ENCODE assay signal across 26 cellular contexts in genomic region chr6:26387565-26387964, GRCh38.
"Had no signal": no experiment of that assay in that cellular context is flagged by ENCODE, and none has a peak within 500 bp of the region (broad histone marks: within the 10 kb centered on the region; RNA-seq: fewer than 3 reads in every experiment).

No MANE protein-coding gene starts in this region.

- DNase-seq: activated CD4-positive, alpha-beta memory T cell treated with anti-CD3 and anti-CD28 coated beads, Interleukin-2, amount 10 ng/mL, durations not matched to agents 7 days and 5 days; activated CD4-positive, alpha-beta T cell treated with anti-CD3 and anti-CD28 coated beads, Interleukin-2, amount 10 ng/mL, durations not matched to agents 7 days and 5 days; activated CD4-positive, CD25-positive, alpha-beta regulatory T cell treated with anti-CD3 and anti-CD28 coated beads, Interleukin-2, amount 50 U/mL, for 72 hours; activated CD8-positive, alpha-beta memory T cell treated with anti-CD3 and anti-CD28 coated beads, Interleukin-2, amount 50 U/mL, for 48 hours; activated gamma-delta T cell treated with Interleukin-2 at 50 U/mL for 16 hours; activated naive CD4-positive, alpha-beta T cell treated with anti-CD3 and anti-CD28 coated beads, Interleukin-2, amount 50 U/mL, for 16 hours; activated naive CD8-positive, alpha-beta T cell treated with anti-CD3 and anti-CD28 coated beads, Interleukin-2, amount 50 U/mL, for 24 hours; activated T-cell treated with anti-CD3 and anti-CD28 coated beads, Interleukin-2, amount 50 U/mL, for 24 hours; amygdala; effector CD8-positive, alpha-beta T cell; left ventricle myocardium inferior; mucosa of descending colon; nephron progenitor cell; sigmoid colon; stimulated activated CD4-positive, alpha-beta T cell treated with anti-CD3 and anti-CD28 coated beads, Interleukin-15, amount 100 ng/mL, for 24 hours; stimulated activated CD4-positive, alpha-beta T cell treated with anti-CD3 and anti-CD28 coated beads, Interleukin-2, amount 100 ng/mL, for 24 hours; stimulated activated naive CD4-positive, alpha-beta T cell treated with Interleukin-2 at 50 U/mL for 16 hours; T-helper 9 cell had no signal

- ATAC-seq: activated naive CD8-positive, alpha-beta T cell treated with anti-CD3 and anti-CD28 coated beads, Interleukin-2, amount 50 U/mL, for 24 hours; mucosa of descending colon had no signal

- H3K27me3 Mint-ChIP-seq: activated CD4-positive, alpha-beta memory T cell treated with anti-CD3 and anti-CD28 coated beads, Interleukin-2, amount 10 ng/mL, durations not matched to agents 7 days and 5 days; activated CD4-positive, alpha-beta T cell treated with anti-CD3 and anti-CD28 coated beads, Interleukin-2, amount 10 ng/mL, durations not matched to agents 7 days and 5 days; activated naive CD8-positive, alpha-beta T cell treated with anti-CD3 and anti-CD28 coated beads, Interleukin-2, amount 50 U/mL, for 24 hours; activated T-cell treated with anti-CD3 and anti-CD28 coated beads, Interleukin-2, amount 50 U/mL, for 24 hours; central memory CD8-positive, alpha-beta T cell had no signal

- FAIRE-seq: bronchial epithelial cell, colon, frontal cortex had no signal

- H3K9me3 Mint-ChIP-seq: activated CD4-positive, alpha-beta memory T cell treated with anti-CD3 and anti-CD28 coated beads, Interleukin-2, amount 10 ng/mL, durations not matched to agents 7 days and 5 days; activated CD4-positive, alpha-beta T cell treated with anti-CD3 and anti-CD28 coated beads, Interleukin-2, amount 10 ng/mL, durations not matched to agents 7 days and 5 days; activated naive CD8-positive, alpha-beta T cell treated with anti-CD3 and anti-CD28 coated beads, Interleukin-2, amount 50 U/mL, for 24 hours; activated T-cell treated with anti-CD3 and anti-CD28 coated beads, Interleukin-2, amount 50 U/mL, for 24 hours; central memory CD8-positive, alpha-beta T cell; nephron progenitor cell; T-helper 1 cell treated with Interleukin-12 subunit alpha and Interleukin-12 subunit beta and Interleukin-4 antibody, amounts not matched to agents 30 μg/mL and 1 μg/mL, for 36 hours had no signal

- H3K27ac Mint-ChIP-seq: activated CD4-positive, alpha-beta memory T cell treated with anti-CD3 and anti-CD28 coated beads, Interleukin-2, amount 10 ng/mL, durations not matched to agents 7 days and 5 days; activated CD4-positive, alpha-beta T cell treated with anti-CD3 and anti-CD28 coated beads, Interleukin-2, amount 10 ng/mL, durations not matched to agents 7 days and 5 days; activated naive CD8-positive, alpha-beta T cell treated with anti-CD3 and anti-CD28 coated beads, Interleukin-2, amount 50 U/mL, for 24 hours; activated T-cell treated with anti-CD3 and anti-CD28 coated beads, Interleukin-2, amount 50 U/mL, for 24 hours; nephron progenitor cell; T-helper 1 cell treated with Interleukin-12 subunit alpha and Interleukin-12 subunit beta and Interleukin-4 antibody, amounts not matched to agents 30 μg/mL and 1 μg/mL, for 36 hours had no signal

- H3K27ac ChIP-seq: left ventricle myocardium inferior, neutrophil, sigmoid colon, tibial nerve had no signal

- H3K4me3 Mint-ChIP-seq: activated CD4-positive, alpha-beta memory T cell treated with anti-CD3 and anti-CD28 coated beads, Interleukin-2, amount 10 ng/mL, durations not matched to agents 7 days and 5 days; activated CD4-positive, alpha-beta T cell treated with anti-CD3 and anti-CD28 coated beads, Interleukin-2, amount 10 ng/mL, durations not matched to agents 7 days and 5 days; activated naive CD8-positive, alpha-beta T cell treated with anti-CD3 and anti-CD28 coated beads, Interleukin-2, amount 50 U/mL, for 24 hours; activated T-cell treated with anti-CD3 and anti-CD28 coated beads, Interleukin-2, amount 50 U/mL, for 24 hours; central memory CD8-positive, alpha-beta T cell; nephron progenitor cell; T-helper 1 cell treated with Interleukin-12 subunit alpha and Interleukin-12 subunit beta and Interleukin-4 antibody, amounts not matched to agents 30 μg/mL and 1 μg/mL, for 36 hours had no signal

- H3K9me3 ChIP-seq: left ventricle myocardium inferior, mucosa of descending colon, neutrophil, sigmoid colon, tibial nerve had no signal

- H3K4me3 ChIP-seq: left ventricle myocardium inferior, lung, mucosa of descending colon, sigmoid colon, tibial nerve had no signal

- H3K27me3 ChIP-seq: neutrophil, sigmoid colon, tibial nerve had no signal
